ENCODE assay signal across 16 cellular contexts in genomic region chr19:33325920-33326319, GRCh38. TPM values are rescaled to one million over a fixed set of nuclear protein-coding genes. Genes with fewer than 3 reads are reported as not detected.
DNase-seq lines count a peak whose midpoint lies in the region; ATAC-seq, FAIRE-seq and TF ChIP-seq lines count a peak whose summit lies in the region.
"Had no signal": no experiment of that assay in that cellular context is flagged by ENCODE, and none has a peak within 500 bp of the region (broad histone marks: within the 10 kb centered on the region; RNA-seq: fewer than 3 reads in every experiment).

No MANE protein-coding gene starts in this region.

- ATAC-seq in CD8-positive, alpha-beta T cell = no peak

- intact Hi-C loops in kidney (cut with DNase I) = no loop called here
- intact Hi-C loops in CD8-positive, alpha-beta T cell (cut with DNase I, micrococcal nuclease) = no loop called here

- TF ChIP-seq CTCF in AG10803 (conservative IDR thresholded peaks at IDR 0.05; ENCODE audit: low read length) (no peak), fibroblast of pulmonary artery (IDR thresholded peaks at IDR 0.05; ENCODE audit: low read length, missing control alignments) (no peak), kidney (IDR thresholded peaks at IDR 0.05; ENCODE audit: borderline replicate concordance, extremely low read depth, insufficient read depth) (no peak)
- no peak for TF ChIP-seq CTCF in CD8-positive, alpha-beta T cell (IDR thresholded peaks at IDR 0.05)

- H3K4me1 ChIP-seq in kidney (ENCODE audit: control insufficient read depth in 1 of 2, insufficient read depth in 1 of 2, low read depth in 1 of 2, low read length in 2 of 2) = no peaks in the 10 kb centered on the region
- no peaks in the 10 kb centered on the region for H3K4me1 ChIP-seq in CD8-positive, alpha-beta T cell (ENCODE audit: insufficient read depth, low read length)
- H3K4me1 ChIP-seq: colonic mucosa had no signal

- no peak overlapping the region for H3K27ac Mint-ChIP-seq in CD8-positive, alpha-beta T cell
- H3K27ac Mint-ChIP-seq: activated naive CD8-positive, alpha-beta T cell treated with anti-CD3 and anti-CD28 coated beads for 36 hours; stimulated activated naive CD8-positive, alpha-beta T cell treated with anti-CD3 and anti-CD28 coated beads, Interleukin-15, Interleukin-2, amounts not matched to agents 100 ng/mL and 50 ng/mL, for 24 hours had no signal

- CTCF ChIA-PET in CD8-positive, alpha-beta T cell (lab: Charles Lee) = no interaction called here

- H3K36me3 Mint-ChIP-seq in CD8-positive, alpha-beta T cell = no peaks in the 10 kb centered on the region

- H3K27me3 ChIP-seq in CD8-positive, alpha-beta T cell (ENCODE audit: insufficient read depth, low read length) = no peaks in the 10 kb centered on the region
- H3K27me3 ChIP-seq: colonic mucosa had no signal

- no peaks in the 10 kb centered on the region for H3K36me3 ChIP-seq in kidney (ENCODE audit: control insufficient read depth in 1 of 2, insufficient read depth in 2 of 2, low read length in 2 of 2)
- H3K36me3 ChIP-seq in CD8-positive, alpha-beta T cell (ENCODE audit: insufficient read depth, low read length) = no peaks in the 10 kb centered on the region
- H3K36me3 ChIP-seq: colonic mucosa had no signal

- H3K27ac ChIP-seq in kidney (ENCODE audit: low read depth in 2 of 2, low read length in 2 of 2) = no peak overlapping the region
- no peak overlapping the region for H3K27ac ChIP-seq in CD8-positive, alpha-beta T cell (ENCODE audit: low read depth, low read length)
- H3K27ac ChIP-seq: colonic mucosa had no signal

- peaks cover 5% of the 10 kb centered on the region for H3K9me3 Mint-ChIP-seq in CD8-positive, alpha-beta T cell

- no peak overlapping the region for H3K4me3 Mint-ChIP-seq in CD8-positive, alpha-beta T cell
- H3K4me3 Mint-ChIP-seq: activated naive CD8-positive, alpha-beta T cell treated with anti-CD3 and anti-CD28 coated beads for 36 hours; stimulated activated naive CD8-positive, alpha-beta T cell treated with anti-CD3 and anti-CD28 coated beads, Interleukin-15, Interleukin-2, amounts not matched to agents 100 ng/mL and 50 ng/mL, for 24 hours had no signal

- peaks cover 0 to 8% of the 10 kb centered on the region in 2 donors for H3K9me3 ChIP-seq in kidney (ENCODE audit: control insufficient read depth in 1 of 2, low read length in 2 of 2)
- H3K9me3 ChIP-seq in CD8-positive, alpha-beta T cell (ENCODE audit: low read length) = no peaks in the 10 kb centered on the region
- H3K9me3 ChIP-seq: colonic mucosa had no signal

- no peak overlapping the region for H3K4me3 ChIP-seq in AG10803 (ENCODE audit: low read length)
- H3K4me3 ChIP-seq in fibroblast of pulmonary artery (replicated peaks; ENCODE audit: low read depth, low read length) = no peak overlapping the region
- no peak overlapping the region for H3K4me3 ChIP-seq in kidney (ENCODE audit: low read length in 2 of 2)
- H3K4me3 ChIP-seq in CD8-positive, alpha-beta T cell (ENCODE audit: low read depth, low read length) = no peak overlapping the region
- H3K4me3 ChIP-seq: colonic mucosa had no signal

- DNase-seq in AG10803 (ENCODE audit: low read depth) = peak; percentile 26
- peak; percentile 55 for DNase-seq in NCI-H2196 (lab: John Stamatoyannopoulos, UW; ENCODE audit: unreplicated experiment)
- peak; percentile 75 for DNase-seq in fibroblast of pulmonary artery (ENCODE audit: low read depth)
- DNase-seq in nucleus accumbens (lab: John Stamatoyannopoulos, UW) = peak in 35 of 56 donors; percentile 8 to 74 (median 37)
- no peak for DNase-seq in kidney
- no peak for DNase-seq in CD8-positive, alpha-beta T cell
- DNase-seq in NCI-H1417 treated with DMSO at 0.1 percent for 48 hours (lab: John Stamatoyannopoulos, UW) = no peak
- no peak for DNase-seq in COR-L47 (lab: John Stamatoyannopoulos, UW)
- DNase-seq: activated naive CD8-positive, alpha-beta T cell treated with anti-CD3 and anti-CD28 coated beads for 36 hours; colonic mucosa; IMR-90; NCI-H1436; NCI-H774; small intestine had no signal

- no peak overlapping the region for H3K9ac ChIP-seq in kidney (ENCODE audit: low read length in 2 of 2)

- FAIRE-seq in kidney (lab: Jason Lieb, UNC) = no peak
- FAIRE-seq: H1, small intestine had no signal

- peaks cover 20% of the 10 kb centered on the region for H3K27me3 Mint-ChIP-seq in CD8-positive, alpha-beta T cell (ENCODE audit: low read depth)

- H3K4me1 Mint-ChIP-seq in CD8-positive, alpha-beta T cell (ENCODE audit: low read depth) = no peaks in the 10 kb centered on the region
- H3K4me1 Mint-ChIP-seq: activated naive CD8-positive, alpha-beta T cell treated with anti-CD3 and anti-CD28 coated beads for 36 hours had no signal

- POLR2A ChIA-PET in CD8-positive, alpha-beta T cell (lab: Charles Lee) = no interaction called here

RNA-seq across cellular contexts. Expression of gene CEBPA, which starts 23.6 kb away (rescaled TPM):
- 7.1 TPM for total RNA-seq in kidney
- polyA plus RNA-seq in kidney (ENCODE audit: insufficient read depth, low read depth, low replicate concordance) = 6.6 TPM
- 1 to 10 TPM; 1.7 to 1.9 TPM for total RNA-seq in CD8-positive, alpha-beta T cell

RNA-seq across cellular contexts. Expression of gene CEBPG, which starts 47.6 kb away (rescaled TPM):
- total RNA-seq in kidney = 22.4 TPM
- polyA plus RNA-seq in kidney (ENCODE audit: insufficient read depth, low read depth, low replicate concordance) = 13.0 TPM
- 10 to 100 TPM; 14.4 to 17.2 TPM for total RNA-seq in CD8-positive, alpha-beta T cell

Comparison
In these comparisons a context has a peak if more than half of its experiments do, and no peak if none do; other contexts are left out.
1. DNase-seq: peak in AG10803 (single experiment), NCI-H2196 (single experiment), fibroblast of pulmonary artery (single experiment) and nucleus accumbens (35 of 56); none in kidney (single experiment), CD8-positive, alpha-beta T cell (0 of 7), NCI-H1417 treated with DMSO at 0.1 percent for 48 hours (single experiment) and COR-L47 (single experiment).